2 cellular contexts compared by ENCODE assay signal in the genomic region with DNA sequence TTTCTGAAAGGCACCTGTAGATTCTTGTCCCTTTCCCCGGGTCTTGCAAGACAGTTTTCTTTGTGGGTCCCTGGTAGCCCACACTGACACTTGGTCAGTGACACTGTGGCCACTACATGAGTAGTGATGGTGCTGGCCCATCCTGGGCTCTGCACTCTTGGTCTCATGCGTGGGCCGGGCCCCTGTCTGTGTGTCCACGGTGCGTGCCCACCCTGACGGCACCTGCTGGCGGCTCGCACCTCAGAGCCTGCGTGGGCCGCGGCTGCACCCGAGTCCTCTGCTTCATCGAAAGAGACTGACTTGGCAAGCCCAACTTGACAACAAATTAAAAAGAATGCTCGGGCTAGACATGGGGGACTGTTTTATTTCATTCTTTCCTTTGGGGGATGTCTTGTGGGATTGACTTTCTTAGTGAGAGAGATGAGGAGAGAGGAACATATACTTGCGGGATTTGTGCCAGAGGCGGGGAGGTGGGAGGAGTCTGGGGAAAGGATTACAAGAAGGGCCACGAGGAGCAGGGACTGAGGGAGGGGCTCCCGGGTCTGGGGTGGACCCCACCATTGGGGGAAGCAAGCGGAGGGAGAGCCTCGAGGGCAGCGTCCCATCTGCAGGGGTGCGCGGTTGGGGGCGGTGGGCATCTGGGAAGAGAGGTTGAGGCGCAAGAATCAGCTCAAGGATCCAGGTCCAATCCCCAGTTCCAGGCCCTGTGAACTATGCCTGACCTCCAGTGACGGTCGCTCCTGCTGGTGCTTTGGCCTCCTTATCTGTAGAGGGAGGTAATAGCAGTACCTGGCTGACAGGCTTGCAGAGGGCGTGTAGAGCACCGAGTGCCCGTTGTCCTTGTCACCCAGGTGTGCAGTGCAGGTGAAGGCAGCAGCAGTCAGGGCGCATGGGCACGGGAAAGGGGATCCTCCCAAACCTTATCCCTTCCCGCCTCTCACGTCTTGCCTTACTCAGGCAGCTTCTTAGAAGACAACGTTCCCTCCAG.
TF ChIP-seq lines count a peak whose summit lies in the region.

No MANE protein-coding gene starts in this region.

TF ChIP-seq in SK-N-SH, 30 proteins besides CTCF, POLR2A, EP300 and RAD21 (continued from another document):
- TF ChIP-seq NFIC (IDR thresholded peaks at IDR 0.05; ENCODE audit: borderline replicate concordance): no peak
- TF ChIP-seq CHD2 (IDR thresholded peaks at IDR 0.05; ENCODE audit: low read length, partially characterized antibody): no peak
- TF ChIP-seq, protein P1, sequence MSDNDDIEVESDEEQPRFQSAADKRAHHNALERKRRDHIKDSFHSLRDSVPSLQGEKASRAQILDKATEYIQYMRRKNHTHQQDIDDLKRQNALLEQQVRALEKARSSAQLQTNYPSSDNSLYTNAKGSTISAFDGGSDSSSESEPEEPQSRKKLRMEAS (IDR thresholded peaks at IDR 0.05; ENCODE audit: low read depth): no peak
- no peak for TF ChIP-seq FOSL2 (IDR thresholded peaks at IDR 0.05; ENCODE audit: borderline replicate concordance, low read depth)
- TF ChIP-seq JUND (IDR thresholded peaks at IDR 0.05): no peak
- no peak for TF ChIP-seq ELF1 (IDR thresholded peaks at IDR 0.05)
- no peak for TF ChIP-seq FOXJ3 (CRISPR knock-in tag; IDR thresholded peaks at IDR 0.05)

TF ChIP-seq in SK-N-SH treated with all-trans-retinoic acid at 6 μM for 48 hours, 23 proteins besides CTCF, POLR2A, EP300 and RAD21 (continued from another document):
- TF ChIP-seq, protein P2, sequence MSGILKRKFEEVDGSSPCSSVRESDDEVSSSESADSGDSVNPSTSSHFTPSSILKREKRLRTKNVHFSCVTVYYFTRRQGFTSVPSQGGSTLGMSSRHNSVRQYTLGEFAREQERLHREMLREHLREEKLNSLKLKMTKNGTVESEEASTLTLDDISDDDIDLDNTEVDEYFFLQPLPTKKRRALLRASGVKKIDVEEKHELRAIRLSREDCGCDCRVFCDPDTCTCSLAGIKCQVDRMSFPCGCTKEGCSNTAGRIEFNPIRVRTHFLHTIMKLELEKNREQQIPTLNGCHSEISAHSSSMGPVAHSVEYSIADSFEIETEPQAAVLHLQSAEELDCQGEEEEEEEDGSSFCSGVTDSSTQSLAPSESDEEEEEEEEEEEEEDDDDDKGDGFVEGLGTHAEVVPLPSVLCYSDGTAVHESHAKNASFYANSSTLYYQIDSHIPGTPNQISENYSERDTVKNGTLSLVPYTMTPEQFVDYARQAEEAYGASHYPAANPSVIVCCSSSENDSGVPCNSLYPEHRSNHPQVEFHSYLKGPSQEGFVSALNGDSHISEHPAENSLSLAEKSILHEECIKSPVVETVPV (CRISPR knock-in tag; IDR thresholded peaks at IDR 0.05): no peak
- TF ChIP-seq OSR1 (CRISPR knock-in tag; IDR thresholded peaks at IDR 0.05): no peak
- TF ChIP-seq ESRRG (CRISPR knock-in tag; IDR thresholded peaks at IDR 0.05): no peak
- TF ChIP-seq GLIS3 (CRISPR knock-in tag; IDR thresholded peaks at IDR 0.05): no peak
- TF ChIP-seq TCF4 (CRISPR knock-in tag; IDR thresholded peaks at IDR 0.05; ENCODE audit: borderline replicate concordance): no peak
- no peak for TF ChIP-seq BACH2 (CRISPR knock-in tag; IDR thresholded peaks at IDR 0.05; ENCODE audit: borderline replicate concordance)
- TF ChIP-seq ZNF70 (CRISPR knock-in tag; IDR thresholded peaks at IDR 0.05): no peak
- TF ChIP-seq SNAI2 (CRISPR knock-in tag; IDR thresholded peaks at IDR 0.05): no peak
- no peak for TF ChIP-seq ZFP3 (CRISPR knock-in tag; IDR thresholded peaks at IDR 0.05)
- TF ChIP-seq ZNF565 (CRISPR knock-in tag; conservative IDR thresholded peaks at IDR 0.05; ENCODE audit: low read depth): no peak
- no peak for TF ChIP-seq ZFP30 (CRISPR knock-in tag; IDR thresholded peaks at IDR 0.05)
- no peak for TF ChIP-seq ZC3H10 (CRISPR knock-in tag; IDR thresholded peaks at IDR 0.05)
- no peak for TF ChIP-seq ISL1 (CRISPR knock-in tag; IDR thresholded peaks at IDR 0.05)
- no peak for TF ChIP-seq POU6F1 (CRISPR knock-in tag; IDR thresholded peaks at IDR 0.05; ENCODE audit: borderline replicate concordance, low read depth)
- TF ChIP-seq, protein P3, sequence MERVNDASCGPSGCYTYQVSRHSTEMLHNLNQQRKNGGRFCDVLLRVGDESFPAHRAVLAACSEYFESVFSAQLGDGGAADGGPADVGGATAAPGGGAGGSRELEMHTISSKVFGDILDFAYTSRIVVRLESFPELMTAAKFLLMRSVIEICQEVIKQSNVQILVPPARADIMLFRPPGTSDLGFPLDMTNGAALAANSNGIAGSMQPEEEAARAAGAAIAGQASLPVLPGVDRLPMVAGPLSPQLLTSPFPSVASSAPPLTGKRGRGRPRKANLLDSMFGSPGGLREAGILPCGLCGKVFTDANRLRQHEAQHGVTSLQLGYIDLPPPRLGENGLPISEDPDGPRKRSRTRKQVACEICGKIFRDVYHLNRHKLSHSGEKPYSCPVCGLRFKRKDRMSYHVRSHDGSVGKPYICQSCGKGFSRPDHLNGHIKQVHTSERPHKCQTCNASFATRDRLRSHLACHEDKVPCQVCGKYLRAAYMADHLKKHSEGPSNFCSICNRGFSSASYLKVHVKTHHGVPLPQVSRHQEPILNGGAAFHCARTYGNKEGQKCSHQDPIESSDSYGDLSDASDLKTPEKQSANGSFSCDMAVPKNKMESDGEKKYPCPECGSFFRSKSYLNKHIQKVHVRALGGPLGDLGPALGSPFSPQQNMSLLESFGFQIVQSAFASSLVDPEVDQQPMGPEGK (CRISPR knock-in tag; IDR thresholded peaks at IDR 0.05; ENCODE audit: borderline replicate concordance): no peak
TF ChIP-seq in SK-N-SH treated with all-trans-retinoic acid at 6 μM for 48 hours: peak in this region for 0.
